In the genomic region with DNA sequence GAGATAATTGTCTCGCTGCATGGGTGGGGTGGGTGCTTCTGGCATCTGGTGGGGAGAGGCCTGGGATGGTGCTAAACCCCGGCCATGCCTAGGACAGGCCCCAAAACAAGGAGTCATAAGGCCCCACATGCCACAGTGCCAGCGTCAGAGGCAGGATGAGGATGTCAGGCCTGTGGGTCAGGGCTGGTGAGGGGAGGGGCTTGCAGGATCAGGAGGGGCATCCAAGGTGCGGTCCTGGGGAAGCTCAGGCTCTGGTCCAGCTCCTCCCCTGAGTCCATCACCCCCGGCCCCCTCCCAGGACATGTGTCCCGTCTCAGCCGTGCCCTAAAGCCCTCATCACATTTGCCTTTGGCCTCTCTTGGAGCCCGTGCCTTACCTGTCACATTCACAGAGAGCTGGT, we compare ENCODE assay signal across 12 cellular contexts. TPM values are rescaled to one million over a fixed set of nuclear protein-coding genes. Genes with fewer than 3 reads are reported as not detected.
DNase-seq lines count a peak whose midpoint lies in the region; ATAC-seq and TF ChIP-seq lines count a peak whose summit lies in the region.
"Not testable (repeated sequence)": the region's sequence is repeated elsewhere in the genome, so short reads cannot be mapped to it uniquely, and the experiment has no call there.
"Had no signal": no experiment of that assay in that cellular context is flagged by ENCODE, and none has a peak within 500 bp of the region (broad histone marks: within the 10 kb centered on the region; RNA-seq: fewer than 3 reads in every experiment).

No MANE protein-coding gene starts in this region.

- H3K9ac ChIP-seq in Loucy (ENCODE audit: low read depth, low read length, poor library complexity, severe bottlenecking), result not testable (repeated sequence)

- TF ChIP-seq CTCF in CD14-positive monocyte (IDR thresholded peaks at IDR 0.05); Loucy (conservative IDR thresholded peaks at IDR 0.05; ENCODE audit: low read length): not testable (repeated sequence)

- not testable (repeated sequence) for H3F3A ChIP-seq in Loucy (ENCODE audit: low read depth)

- not testable (repeated sequence) for ATAC-seq in activated T-helper 17 cell treated with anti-CD3 and anti-CD28 coated beads, Interleukin-2, amount 50 U/mL, for 72 hours (replicated peaks); activated naive CD8-positive, alpha-beta T cell treated with anti-CD3 and anti-CD28 coated beads, Interleukin-2, amount 50 U/mL, for 24 hours
- peak in 1 of 2 donors; percentile 52 for ATAC-seq in natural killer cell treated with Interleukin-12 subunit alpha and Interleukin-12 subunit beta and Interleukin-15 and Interleukin-18, amount 100 ng/mL, for 72 hours

- H3K27me3 Mint-ChIP-seq in CD14-positive monocyte (ENCODE audit: low read depth in 3 of 3); activated CD4-positive, alpha-beta T cell treated with anti-CD3 and anti-CD28 coated beads, Interleukin-2, amount 10 ng/mL, durations not matched to agents 24 days and 14 days; activated T-helper 17 cell treated with anti-CD3 and anti-CD28 coated beads, Interleukin-2, amount 50 U/mL, for 72 hours; activated naive CD8-positive, alpha-beta T cell treated with anti-CD3 and anti-CD28 coated beads, Interleukin-2, amount 50 U/mL, for 24 hours; natural killer cell treated with Interleukin-12 subunit alpha and Interleukin-12 subunit beta and Interleukin-15 and Interleukin-18, amount 100 ng/mL, for 72 hours; stimulated activated naive CD8-positive, alpha-beta T cell treated with anti-CD3 and anti-CD28 coated beads, Interleukin-15, Interleukin-2, amounts not matched to agents 100 ng/mL and 50 ng/mL, for 24 hours: not testable (repeated sequence)

- H3K9me3 Mint-ChIP-seq in CD14-positive monocyte, result peaks cover 9 to 18% (median 13%) of the 10 kb centered on the region in 7 donors
- not testable (repeated sequence) for H3K9me3 Mint-ChIP-seq in activated CD4-positive, alpha-beta T cell treated with anti-CD3 and anti-CD28 coated beads, Interleukin-2, amount 10 ng/mL, durations not matched to agents 24 days and 14 days; activated T-helper 17 cell treated with anti-CD3 and anti-CD28 coated beads, Interleukin-2, amount 50 U/mL, for 72 hours; natural killer cell treated with Interleukin-12 subunit alpha and Interleukin-12 subunit beta and Interleukin-15 and Interleukin-18, amount 100 ng/mL, for 72 hours; stimulated activated naive CD8-positive, alpha-beta T cell treated with anti-CD3 and anti-CD28 coated beads, Interleukin-15, Interleukin-2, amounts not matched to agents 100 ng/mL and 50 ng/mL, for 24 hours
- H3K9me3 Mint-ChIP-seq in activated naive CD8-positive, alpha-beta T cell treated with anti-CD3 and anti-CD28 coated beads, Interleukin-2, amount 50 U/mL, for 24 hours, result peaks cover 13% of the 10 kb centered on the region

- H3K4me2 ChIP-seq in Loucy (ENCODE audit: low read depth, low read length, poor library complexity, severe bottlenecking), result peak overlapping the region; percentile 56

- not testable (repeated sequence) for H3K4me3 ChIP-seq in Loucy (ENCODE audit: low read length, poor library complexity, severe bottlenecking)

- H2AFZ ChIP-seq in Loucy (ENCODE audit: low read length), result not testable (repeated sequence)

- peak overlapping the region in 1 of 2 donors; percentile 84 for H3K4me3 Mint-ChIP-seq in CD14-positive monocyte
- peak overlapping the region; percentile 78 for H3K4me3 Mint-ChIP-seq in activated CD4-positive, alpha-beta T cell treated with anti-CD3 and anti-CD28 coated beads, Interleukin-2, amount 10 ng/mL, durations not matched to agents 24 days and 14 days
- H3K4me3 Mint-ChIP-seq in activated T-helper 17 cell treated with anti-CD3 and anti-CD28 coated beads, Interleukin-2, amount 50 U/mL, for 72 hours, result peak overlapping the region; percentile 61
- peak overlapping the region; percentile 76 for H3K4me3 Mint-ChIP-seq in activated naive CD8-positive, alpha-beta T cell treated with anti-CD3 and anti-CD28 coated beads, Interleukin-2, amount 50 U/mL, for 24 hours
- not testable (repeated sequence) for H3K4me3 Mint-ChIP-seq in natural killer cell treated with Interleukin-12 subunit alpha and Interleukin-12 subunit beta and Interleukin-15 and Interleukin-18, amount 100 ng/mL, for 72 hours
- peak overlapping the region; percentile 70 for H3K4me3 Mint-ChIP-seq in stimulated activated naive CD8-positive, alpha-beta T cell treated with anti-CD3 and anti-CD28 coated beads, Interleukin-15, Interleukin-2, amounts not matched to agents 100 ng/mL and 50 ng/mL, for 24 hours

- not testable (repeated sequence) for H4K20me1 ChIP-seq in Loucy (ENCODE audit: insufficient read depth, low read length, poor library complexity, severe bottlenecking)

- intact Hi-C loops in CD14-positive monocyte (cut with micrococcal nuclease), result loop anchor here in 1 of 2 donors (10.0 kb wide), 1 partner anchor 106 kb away; a partner anchor contains a TSS
- intact Hi-C loops in activated CD4-positive, alpha-beta T cell treated with anti-CD3 and anti-CD28 coated beads, Interleukin-2, amount 10 ng/mL, durations not matched to agents 24 days and 14 days (cut with micrococcal nuclease), result not testable (repeated sequence)

- DNase-seq in CD14-positive monocyte (ENCODE audit: low spot score); activated CD4-positive, alpha-beta T cell treated with anti-CD3 and anti-CD28 coated beads, Interleukin-2, amount 10 ng/mL, durations not matched to agents 24 days and 14 days; activated naive CD8-positive, alpha-beta T cell treated with anti-CD3 and anti-CD28 coated beads, Interleukin-2, amount 50 U/mL, for 24 hours: not testable (repeated sequence)
- peak; percentile 54 for DNase-seq in activated CD8-positive, alpha-beta memory T cell treated with anti-CD3 and anti-CD28 coated beads for 24 hours
- peak; percentile 18 for DNase-seq in natural killer cell treated with Interleukin-12 subunit alpha and Interleukin-12 subunit beta and Interleukin-15 and Interleukin-18, amount 100 ng/mL, for 72 hours (ENCODE audit: low spot score)

- H3K36me3 Mint-ChIP-seq in CD14-positive monocyte, result peaks cover 24 to 45% of the 10 kb centered on the region in 2 donors
- not testable (repeated sequence) for H3K36me3 Mint-ChIP-seq in activated CD4-positive, alpha-beta T cell treated with anti-CD3 and anti-CD28 coated beads, Interleukin-2, amount 10 ng/mL, durations not matched to agents 24 days and 14 days (ENCODE audit: low read depth); activated T-helper 17 cell treated with anti-CD3 and anti-CD28 coated beads, Interleukin-2, amount 50 U/mL, for 72 hours (ENCODE audit: low read depth); activated naive CD8-positive, alpha-beta T cell treated with anti-CD3 and anti-CD28 coated beads, Interleukin-2, amount 50 U/mL, for 24 hours (ENCODE audit: low read depth); natural killer cell treated with Interleukin-12 subunit alpha and Interleukin-12 subunit beta and Interleukin-15 and Interleukin-18, amount 100 ng/mL, for 72 hours; stimulated activated naive CD8-positive, alpha-beta T cell treated with anti-CD3 and anti-CD28 coated beads, Interleukin-15, Interleukin-2, amounts not matched to agents 100 ng/mL and 50 ng/mL, for 24 hours (ENCODE audit: low read depth)

- not testable (repeated sequence) for H3K79me2 ChIP-seq in Loucy (ENCODE audit: insufficient read depth, low read length)

- peak overlapping the region in 5 of 7 donors; percentile 83 to 95 (median 92) for H3K27ac Mint-ChIP-seq in CD14-positive monocyte
- H3K27ac Mint-ChIP-seq in activated CD4-positive, alpha-beta T cell treated with anti-CD3 and anti-CD28 coated beads, Interleukin-2, amount 10 ng/mL, durations not matched to agents 24 days and 14 days, result peak overlapping the region; percentile 43
- H3K27ac Mint-ChIP-seq in activated T-helper 17 cell treated with anti-CD3 and anti-CD28 coated beads, Interleukin-2, amount 50 U/mL, for 72 hours, result peak overlapping the region; percentile 56
- peak overlapping the region; percentile 74 for H3K27ac Mint-ChIP-seq in activated naive CD8-positive, alpha-beta T cell treated with anti-CD3 and anti-CD28 coated beads, Interleukin-2, amount 50 U/mL, for 24 hours
- H3K27ac Mint-ChIP-seq in natural killer cell treated with Interleukin-12 subunit alpha and Interleukin-12 subunit beta and Interleukin-15 and Interleukin-18, amount 100 ng/mL, for 72 hours, result peak overlapping the region; percentile 36 to 57
- H3K27ac Mint-ChIP-seq in stimulated activated naive CD8-positive, alpha-beta T cell treated with anti-CD3 and anti-CD28 coated beads, Interleukin-15, Interleukin-2, amounts not matched to agents 100 ng/mL and 50 ng/mL, for 24 hours, result peak overlapping the region; percentile 82

- H3K27me3 ChIP-seq in Loucy (ENCODE audit: insufficient read depth, low read length, poor library complexity, severe bottlenecking), result not testable (repeated sequence)

- not testable (repeated sequence) for H3K9me3 ChIP-seq in Loucy (ENCODE audit: insufficient read depth, low read depth, low read length)

- not testable (repeated sequence) for H3K4me1 ChIP-seq in Loucy (ENCODE audit: insufficient read depth, low read length, poor library complexity, severe bottlenecking)

- not testable (repeated sequence) for H3K9me2 ChIP-seq in Loucy (replicated peaks; ENCODE audit: low read depth, low read length)

- H3K4me1 Mint-ChIP-seq in CD14-positive monocyte, result peaks cover 66% of the 10 kb centered on the region
- H3K4me1 Mint-ChIP-seq in activated CD4-positive, alpha-beta T cell treated with anti-CD3 and anti-CD28 coated beads, Interleukin-2, amount 10 ng/mL, durations not matched to agents 24 days and 14 days, result peaks cover 26% of the 10 kb centered on the region
- H3K4me1 Mint-ChIP-seq in activated T-helper 17 cell treated with anti-CD3 and anti-CD28 coated beads, Interleukin-2, amount 50 U/mL, for 72 hours; natural killer cell treated with Interleukin-12 subunit alpha and Interleukin-12 subunit beta and Interleukin-15 and Interleukin-18, amount 100 ng/mL, for 72 hours (ENCODE audit: low read depth in 2 of 2): not testable (repeated sequence)
- H3K4me1 Mint-ChIP-seq in activated naive CD8-positive, alpha-beta T cell treated with anti-CD3 and anti-CD28 coated beads, Interleukin-2, amount 50 U/mL, for 24 hours, result peaks cover 32% of the 10 kb centered on the region
- H3K4me1 Mint-ChIP-seq in stimulated activated naive CD8-positive, alpha-beta T cell treated with anti-CD3 and anti-CD28 coated beads, Interleukin-15, Interleukin-2, amounts not matched to agents 100 ng/mL and 50 ng/mL, for 24 hours (ENCODE audit: low read depth), result peaks cover 30% of the 10 kb centered on the region

- H3K36me3 ChIP-seq in Loucy (ENCODE audit: insufficient read depth, low read length), result not testable (repeated sequence)

RNA-seq across cellular contexts. Expression of a gene that starts 0.7 kb away (rescaled TPM):
- polyA plus RNA-seq in CD14-positive monocyte, result 1 to 10 TPM in 1 of 2 donors, under 1 TPM in 1; 0.24 to 1.8 TPM
- total RNA-seq in activated CD4-positive, alpha-beta T cell treated with anti-CD3 and anti-CD28 coated beads, Interleukin-2, amount 10 ng/mL, durations not matched to agents 24 days and 14 days, result 0.98 and 1.5 TPM in 2 replicates
- total RNA-seq in activated T-helper 17 cell treated with anti-CD3 and anti-CD28 coated beads, Interleukin-2, amount 50 U/mL, for 72 hours, result under 1 TPM; 0.22 to 0.34 TPM
- total RNA-seq in natural killer cell treated with Interleukin-12 subunit alpha and Interleukin-12 subunit beta and Interleukin-15 and Interleukin-18, amount 100 ng/mL, for 72 hours, result under 1 TPM in 1 of 2 donors, not detected in 1; 0.70 TPM
- total RNA-seq: A172; CD8-positive, alpha-beta T cell; GM23338; H7 had no signal
- polyA plus RNA-seq: GM23338 had no signal

RNA-seq across cellular contexts. Expression of a gene that starts 22.6 kb away (rescaled TPM):
- not detected for polyA plus RNA-seq in CD14-positive monocyte
- total RNA-seq in activated CD4-positive, alpha-beta T cell treated with anti-CD3 and anti-CD28 coated beads, Interleukin-2, amount 10 ng/mL, durations not matched to agents 24 days and 14 days, result not detected in 2 replicates
- not detected for total RNA-seq in activated T-helper 17 cell treated with anti-CD3 and anti-CD28 coated beads, Interleukin-2, amount 50 U/mL, for 72 hours
- total RNA-seq in natural killer cell treated with Interleukin-12 subunit alpha and Interleukin-12 subunit beta and Interleukin-15 and Interleukin-18, amount 100 ng/mL, for 72 hours, result not detected
- total RNA-seq: A172; CD8-positive, alpha-beta T cell; GM23338; H7 had no signal
- polyA plus RNA-seq: GM23338 had no signal

RNA-seq across cellular contexts. Expression of a gene that starts 30.5 kb away (rescaled TPM):
- polyA plus RNA-seq in CD14-positive monocyte, result not detected
- 0.91 and 0.95 TPM in 2 replicates for total RNA-seq in activated CD4-positive, alpha-beta T cell treated with anti-CD3 and anti-CD28 coated beads, Interleukin-2, amount 10 ng/mL, durations not matched to agents 24 days and 14 days
- not detected for total RNA-seq in activated T-helper 17 cell treated with anti-CD3 and anti-CD28 coated beads, Interleukin-2, amount 50 U/mL, for 72 hours
- total RNA-seq in natural killer cell treated with Interleukin-12 subunit alpha and Interleukin-12 subunit beta and Interleukin-15 and Interleukin-18, amount 100 ng/mL, for 72 hours, result 1 to 10 TPM in 1 of 2 donors, not detected in 1; 1.0 TPM
- total RNA-seq: A172; CD8-positive, alpha-beta T cell; H7 had no signal
- polyA plus RNA-seq: GM23338 had no signal

RNA-seq across cellular contexts. Expression of a gene that starts 42.7 kb away (rescaled TPM):
- not detected for polyA plus RNA-seq in CD14-positive monocyte
- 0.09 and 0.16 TPM in 2 replicates for total RNA-seq in activated CD4-positive, alpha-beta T cell treated with anti-CD3 and anti-CD28 coated beads, Interleukin-2, amount 10 ng/mL, durations not matched to agents 24 days and 14 days
- total RNA-seq in activated T-helper 17 cell treated with anti-CD3 and anti-CD28 coated beads, Interleukin-2, amount 50 U/mL, for 72 hours, result not detected
- total RNA-seq in natural killer cell treated with Interleukin-12 subunit alpha and Interleukin-12 subunit beta and Interleukin-15 and Interleukin-18, amount 100 ng/mL, for 72 hours, result not detected
- total RNA-seq: A172; CD8-positive, alpha-beta T cell; GM23338; H7 had no signal
- polyA plus RNA-seq: GM23338 had no signal
